Comparison of ENCODE assay signal across 8 cellular contexts in genomic region chr2:86790828-86791561, GRCh38. TPM values are rescaled to one million over a fixed set of nuclear protein-coding genes. Genes with fewer than 3 reads are reported as not detected.
DNase-seq lines count a peak whose midpoint lies in the region; ATAC-seq and TF ChIP-seq lines count a peak whose summit lies in the region.

Gene CD8A (minus strand): TSS chr2:86790913. CDS start chr2:86790825, 88 bp downstream.

- H3K4me1 ChIP-seq in RWPE2 (ENCODE audit: insufficient read depth, poor library complexity, severe bottlenecking) (no peaks in the 10 kb centered on the region), trophoblast cell (ENCODE audit: control insufficient read depth in 1 of 2, insufficient read depth in 2 of 2, low read length in 2 of 2) (peaks cover 0 to 8% of the 10 kb centered on the region in 2 experiments)
- peaks cover 13% of the 10 kb centered on the region for H3K4me1 ChIP-seq in effector memory CD4-positive, alpha-beta T cell (ENCODE audit: control insufficient read depth, insufficient read depth, low read length, poor library complexity, severe bottlenecking)

- H2AK5ac ChIP-seq in trophoblast cell (ENCODE audit: low read length) = no peak within 1 kb of the TSS

- H3K27me3 ChIP-seq in RWPE2 (ENCODE audit: insufficient read depth, poor library complexity, severe bottlenecking) = peaks cover 51% of the 10 kb centered on the region
- H3K27me3 ChIP-seq in effector memory CD4-positive, alpha-beta T cell (replicated peaks; ENCODE audit: control insufficient read depth, insufficient read depth, low read length, poor library complexity, severe bottlenecking) = peaks cover 32% of the 10 kb centered on the region
- peaks cover 43% of the 10 kb centered on the region for H3K27me3 ChIP-seq in trophoblast cell (ENCODE audit: insufficient read depth, low read length)

- no peak within 1 kb of the TSS for H2BK12ac ChIP-seq in trophoblast cell (ENCODE audit: low read length)

- no peak within 1 kb of the TSS for H2AFZ ChIP-seq in trophoblast cell (ENCODE audit: insufficient read depth, low read length, poor library complexity)

- H2BK5ac ChIP-seq in trophoblast cell (ENCODE audit: low read depth, low read length, poor library complexity) = no peak within 1 kb of the TSS

- no peak within 1 kb of the TSS for H3K23ac ChIP-seq in trophoblast cell (ENCODE audit: low read length)

- no peaks in the 10 kb centered on the region for H3K79me2 ChIP-seq in trophoblast cell (ENCODE audit: control insufficient read depth, insufficient read depth, low read length, poor library complexity)

- H2BK120ac ChIP-seq in trophoblast cell (ENCODE audit: insufficient read depth, low read length, poor library complexity) = no peak within 1 kb of the TSS

- H3K4me3 ChIP-seq in RWPE2 (ENCODE audit: severe bottlenecking) = no peak within 1 kb of the TSS
- peak within 1 kb of the TSS; percentile 48 for H3K4me3 ChIP-seq in effector memory CD4-positive, alpha-beta T cell (ENCODE audit: insufficient read depth, low read depth, low read length, poor library complexity, severe bottlenecking)
- H3K4me3 ChIP-seq in trophoblast cell (ENCODE audit: low read depth, low read length) = no peak within 1 kb of the TSS

- WGBS in trophoblast cell (ENCODE audit: extremely low coverage, insufficient coverage, insufficient read length) = no CpG with 5 or more reads among the region's 42 CpGs

- H3K9me3 ChIP-seq in RWPE2 (ENCODE audit: severe bottlenecking) (no peaks in the 10 kb centered on the region), trophoblast cell (ENCODE audit: insufficient read depth, low read depth, low read length) (peaks cover 15% of the 10 kb centered on the region)
- H3K9me3 ChIP-seq in effector memory CD4-positive, alpha-beta T cell (ENCODE audit: control insufficient read depth, low read length) = peaks cover 2% of the 10 kb centered on the region

- H4K12ac ChIP-seq in trophoblast cell (ENCODE audit: low read depth, low read length) = no peak within 1 kb of the TSS

- DNase-seq in ELF-1 (ENCODE audit: low read depth, low spot score) = peak; percentile 53
- DNase-seq in RWPE2 (ENCODE audit: low spot score) = no peak
- no peak for DNase-seq in effector memory CD4-positive, alpha-beta T cell
- DNase-seq in trophoblast cell = no peak
- no peak for DNase-seq in DMS153 (lab: John Stamatoyannopoulos, UW)
- no peak for DNase-seq in A172 (ENCODE audit: low spot score)

- peak within 1 kb of the TSS; percentile 53 for H3K4me2 ChIP-seq in trophoblast cell (ENCODE audit: low read length)

- no peak within 1 kb of the TSS for H3K4ac ChIP-seq in trophoblast cell (ENCODE audit: low read depth, low read length)

- H3K27ac ChIP-seq in RWPE2 (ENCODE audit: poor library complexity, severe bottlenecking) (no peak within 1 kb of the TSS), trophoblast cell (ENCODE audit: low read depth, low read length) (no peak within 1 kb of the TSS)
- no peak within 1 kb of the TSS for H3K27ac ChIP-seq in effector memory CD4-positive, alpha-beta T cell (ENCODE audit: insufficient read depth, low read length, poor library complexity, severe bottlenecking)

- H3K14ac ChIP-seq in trophoblast cell (ENCODE audit: low read length) = no peak within 1 kb of the TSS

- no peak within 1 kb of the TSS for H4K91ac ChIP-seq in trophoblast cell (ENCODE audit: low read depth, low read length)

- no peak within 1 kb of the TSS for H4K8ac ChIP-seq in trophoblast cell (ENCODE audit: low read depth, low read length)

- no peak within 1 kb of the TSS for H3K9ac ChIP-seq in trophoblast cell (ENCODE audit: low read length)

- no peaks in the 10 kb centered on the region for H3K36me3 ChIP-seq in RWPE2 (ENCODE audit: low read depth)
- H3K36me3 ChIP-seq in effector memory CD4-positive, alpha-beta T cell (ENCODE audit: control insufficient read depth, insufficient read depth, low read length) = no peaks in the 10 kb centered on the region
- H3K36me3 ChIP-seq in trophoblast cell (ENCODE audit: control insufficient read depth in 1 of 2, insufficient read depth in 2 of 2, low read length in 2 of 2) = no peaks in the 10 kb centered on the region

- H3K18ac ChIP-seq in trophoblast cell (ENCODE audit: low read length) = no peak within 1 kb of the TSS

- ATAC-seq in RWPE2 (ENCODE audit: low read depth) = 0 out of 3 replicates have a peak, but pooled peaks have one; percentile 28
- no peak for ATAC-seq in GM21786 (IDR thresholded peaks at IDR 0.05; ENCODE audit: unreplicated experiment)
- no peak for ATAC-seq in HG02885 (IDR thresholded peaks at IDR 0.05; ENCODE audit: poor library complexity, unreplicated experiment)

- TF ChIP-seq CTCF in RWPE2 (IDR thresholded peaks at IDR 0.05; ENCODE audit: poor library complexity, severe bottlenecking) = no peak

- no peaks in the 10 kb centered on the region for H3K79me1 ChIP-seq in trophoblast cell (ENCODE audit: low read length)

RNA-seq across cellular contexts. Expression of gene CD8A, which starts in this region (rescaled TPM):
- polyA plus RNA-seq in trophoblast cell (2013) = not detected in 2 replicates
- not detected in 2 replicates for total RNA-seq in A172 (2014; rRNA removed; shearing (Covaris generic))
